ENCODE assay signal across 26 cellular contexts in the genomic region with DNA sequence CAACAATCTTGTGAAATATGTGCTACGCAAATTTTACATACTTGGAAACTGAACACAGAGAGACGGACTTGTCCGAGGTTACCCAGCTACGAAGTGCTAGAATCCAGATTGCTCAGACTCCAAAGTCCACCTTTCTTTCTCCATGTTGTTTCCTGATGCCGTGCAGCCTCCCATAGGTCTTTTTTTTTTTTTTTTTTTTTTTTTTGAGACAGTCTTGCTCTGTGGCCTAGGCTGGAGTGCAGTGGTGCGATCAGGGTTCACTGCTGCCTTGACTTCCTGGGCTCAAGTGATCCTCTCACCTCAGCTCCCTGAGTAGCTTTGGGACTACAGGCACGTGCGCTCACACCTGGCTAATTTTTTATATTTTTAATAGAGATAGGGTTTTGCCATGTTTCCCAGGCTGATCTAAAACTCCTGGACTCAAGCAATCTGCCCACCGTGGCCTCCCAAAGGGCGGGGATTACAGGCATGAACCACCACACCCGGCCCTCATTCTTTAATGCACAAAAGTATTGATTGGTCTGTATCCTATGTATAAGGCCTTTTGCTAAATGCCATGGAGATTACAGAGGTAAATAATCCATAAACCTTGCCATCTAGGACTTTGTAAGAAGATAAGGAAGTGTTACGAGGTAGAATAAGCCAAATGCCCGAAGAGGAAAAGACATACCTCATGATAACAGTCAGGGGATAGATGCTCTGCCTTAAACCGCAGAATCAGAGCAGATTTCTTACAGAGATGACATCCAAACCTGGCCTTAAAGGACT.
"Had no signal": no experiment of that assay in that cellular context is flagged by ENCODE, and none has a peak within 500 bp of the region (broad histone marks: within the 10 kb centered on the region; RNA-seq: fewer than 3 reads in every experiment).

No MANE protein-coding gene starts in this region.

- H3K27me3 ChIP-seq: adrenal gland, body of pancreas, cardiac muscle cell, heart left ventricle, testis, uterus had no signal

- H3K27ac Mint-ChIP-seq: activated CD4-positive, alpha-beta T cell treated with anti-CD3 and anti-CD28 coated beads for 36 hours; activated naive CD4-positive, alpha-beta T cell treated with anti-CD3 and anti-CD28 coated beads for 36 hours; activated naive CD8-positive, alpha-beta T cell treated with anti-CD3 and anti-CD28 coated beads for 36 hours; naive thymus-derived CD8-positive, alpha-beta T cell; T-helper 2 cell treated with Interferon-gamma antibody and Interleukin-4, amounts not matched to agents 5 μg/mL and 100 μg/mL, for 36 hours had no signal

- H3K36me3 ChIP-seq: adrenal gland, cardiac muscle cell, uterus had no signal

- ATAC-seq: activated CD4-positive, alpha-beta T cell treated with anti-CD3 and anti-CD28 coated beads for 36 hours; body of pancreas; heart left ventricle; left ventricle myocardium superior; naive thymus-derived CD8-positive, alpha-beta T cell; right cardiac atrium; stimulated activated naive CD8-positive, alpha-beta T cell treated with anti-CD3 and anti-CD28 coated beads, Interleukin-15, Interleukin-2, amounts not matched to agents 100 U/mL and 50 U/mL, for 24 hours had no signal

- H3K27me3 Mint-ChIP-seq: activated CD4-positive, alpha-beta T cell treated with anti-CD3 and anti-CD28 coated beads for 36 hours; activated naive CD8-positive, alpha-beta T cell treated with anti-CD3 and anti-CD28 coated beads for 36 hours; type B pancreatic cell had no signal

- H3K4me3 Mint-ChIP-seq: activated CD4-positive, alpha-beta T cell treated with anti-CD3 and anti-CD28 coated beads for 36 hours; activated naive CD4-positive, alpha-beta T cell treated with anti-CD3 and anti-CD28 coated beads for 36 hours; activated naive CD8-positive, alpha-beta T cell treated with anti-CD3 and anti-CD28 coated beads for 36 hours; naive thymus-derived CD8-positive, alpha-beta T cell; neural crest cell; T-helper 2 cell treated with Interferon-gamma antibody and Interleukin-4, amounts not matched to agents 5 μg/mL and 100 μg/mL, for 36 hours; type B pancreatic cell had no signal

- H3K4me1 Mint-ChIP-seq: activated CD4-positive, alpha-beta T cell treated with anti-CD3 and anti-CD28 coated beads for 36 hours; activated naive CD8-positive, alpha-beta T cell treated with anti-CD3 and anti-CD28 coated beads for 36 hours had no signal

- H3K27ac ChIP-seq: adrenal gland, body of pancreas, cardiac muscle cell, parathyroid adenoma, testis had no signal

- DNase-seq: activated CD4-positive, alpha-beta T cell treated with anti-CD3 and anti-CD28 coated beads for 36 hours; activated CD4-positive, CD25-positive, alpha-beta regulatory T cell; activated effector memory CD4-positive, alpha-beta T cell treated with anti-CD3 and anti-CD28 coated beads, Interleukin-2, amount 50 U/mL, for 16 hours; activated naive CD4-positive, alpha-beta T cell treated with anti-CD3 and anti-CD28 coated beads for 36 hours; activated naive CD8-positive, alpha-beta T cell treated with anti-CD3 and anti-CD28 coated beads for 36 hours; activated T-cell treated with anti-CD3 and anti-CD28 coated beads for 4 hours; adrenal gland; aorta; cortex of kidney; foreskin fibroblast; heart left ventricle; left ventricle myocardium superior; naive thymus-derived CD8-positive, alpha-beta T cell; nucleus accumbens; right cardiac atrium; stimulated activated CD4-positive, alpha-beta T cell treated with anti-CD3 and anti-CD28 coated beads, Interleukin-2, amount 100 ng/mL, for 48 hours; stimulated activated naive CD8-positive, alpha-beta T cell treated with anti-CD3 and anti-CD28 coated beads, Interleukin-15, Interleukin-2, amounts not matched to agents 100 U/mL and 50 U/mL, for 24 hours; T-helper 1 cell; testis; uterus had no signal

- H3K9me3 ChIP-seq: adrenal gland, body of pancreas, testis, uterus had no signal

- H3K9me3 Mint-ChIP-seq: activated naive CD4-positive, alpha-beta T cell treated with anti-CD3 and anti-CD28 coated beads for 36 hours; activated naive CD8-positive, alpha-beta T cell treated with anti-CD3 and anti-CD28 coated beads for 36 hours; T-helper 2 cell treated with Interferon-gamma antibody and Interleukin-4, amounts not matched to agents 5 μg/mL and 100 μg/mL, for 36 hours had no signal

- H3K9ac ChIP-seq: parathyroid adenoma had no signal

- H3K4me3 ChIP-seq: adrenal gland, body of pancreas, cardiac muscle cell, heart left ventricle, testis, uterus had no signal

- H3K36me3 Mint-ChIP-seq: activated naive CD8-positive, alpha-beta T cell treated with anti-CD3 and anti-CD28 coated beads for 36 hours; naive thymus-derived CD8-positive, alpha-beta T cell had no signal
